13 cellular contexts compared by ENCODE assay signal in genomic region chr16:585351-585750, GRCh38. TPM values are rescaled to one million over a fixed set of nuclear protein-coding genes. Genes with fewer than 3 reads are reported as not detected.
DNase-seq lines count a peak whose midpoint lies in the region; TF ChIP-seq lines count a peak whose summit lies in the region.
"Had no signal": no experiment of that assay in that cellular context is flagged by ENCODE, and none has a peak within 500 bp of the region (broad histone marks: within the 10 kb centered on the region; RNA-seq: fewer than 3 reads in every experiment).

No MANE protein-coding gene starts in this region.

- peak; percentile 35 for DNase-seq in NCI-H2227 (lab: John Stamatoyannopoulos, UW; ENCODE audit: unreplicated experiment)
- DNase-seq in NCI-H2227 treated with DMSO at 0.1 percent for 48 hours (lab: John Stamatoyannopoulos, UW) = no peak
- peak; percentile 62 for DNase-seq in NCI-H146 (lab: John Stamatoyannopoulos, UW)
- DNase-seq in spleen = peak; percentile 78
- DNase-seq in cortex of kidney (lab: John Stamatoyannopoulos, UW) = no peak
- DNase-seq in LoVo (ENCODE audit: low spot score) = no peak
- DNase-seq in central memory CD4-positive, alpha-beta T cell = no peak
- DNase-seq: activated CD8-positive, alpha-beta memory T cell treated with anti-CD3 and anti-CD28 coated beads for 24 hours had no signal

- intact Hi-C loops in spleen (cut with DNase I; ENCODE audit: low total_unique reads) = loop anchor here (5.0 kb wide), 1 partner anchor 57 kb away; the partner anchor contains the start of gene MCRIP2

- H3K27ac ChIP-seq in cingulate gyrus (ENCODE audit: low read depth, low read length) (peak overlapping the region; percentile 19), spleen (no peak overlapping the region)

- H3K9me3 ChIP-seq in spleen = no peaks in the 10 kb centered on the region

- WGBS in spleen, 5 donors = 35 to 48% (median 38%) methylated on average over 5 to 10 of the region's 10 CpGs

- peaks cover 0 to 9% (median 0%) of the 10 kb centered on the region in 7 donors for H3K27me3 ChIP-seq in spleen (replicated peaks in 1 of 7)

- TF ChIP-seq CTCF in spleen (IDR thresholded peaks at IDR 0.05 in 8 of 11, conservative IDR thresholded peaks at IDR 0.05 in 3 of 11) = no peak

- H3K4me3 ChIP-seq in spleen = no peak overlapping the region

- H3K4me1 ChIP-seq in spleen = peaks cover 12 to 22% (median 19%) of the 10 kb centered on the region in 6 donors

- H3K36me3 ChIP-seq in spleen = peaks cover 0 to 28% (median 0%) of the 10 kb centered on the region in 6 donors

- TF ChIP-seq POLR2A in spleen (IDR thresholded peaks at IDR 0.05) = no peak

RNA-seq across cellular contexts. Expression of gene RAB40C, which starts 4.5 kb away (rescaled TPM):
- total RNA-seq in spleen = 10 to 100 TPM; 12.9 to 21.6 (median 15.3) TPM
- polyA plus RNA-seq in spleen = 10 to 100 TPM in 2 of 3 donors, 1 to 10 TPM in 1; 8.1 to 20.9 (median 11.0) TPM

RNA-seq across cellular contexts. Expression of gene PIGQ, which starts 15.6 kb away (rescaled TPM):
- total RNA-seq in spleen = 10 to 100 TPM; 36.1 to 42.7 (median 39.2) TPM
- 10 to 100 TPM; 20.7 to 70.5 (median 42.2) TPM for polyA plus RNA-seq in spleen

RNA-seq across cellular contexts. Expression of gene NHLRC4, which starts 18.5 kb away (rescaled TPM):
- 1 to 10 TPM; 1.5 to 8.8 (median 4.5) TPM for total RNA-seq in spleen
- polyA plus RNA-seq in spleen = 1 to 10 TPM; 2.7 to 4.7 (median 3.6) TPM
- total RNA-seq: MCF 10A had no signal

RNA-seq across cellular contexts. Expression of gene PRR35, which starts 25.2 kb away (rescaled TPM):
- not detected for total RNA-seq in spleen
- not detected for polyA plus RNA-seq in spleen
- total RNA-seq: H4, MCF 10A, SK-MEL-5, subcutaneous adipose tissue had no signal

RNA-seq across cellular contexts. Expression of gene WFIKKN1, which starts 45.4 kb away (rescaled TPM):
- 1 to 10 TPM in 3 of 7 donors, under 1 TPM in 4; 0.49 to 1.5 (median 0.95) TPM for total RNA-seq in spleen
- polyA plus RNA-seq in spleen = 1 to 10 TPM in 1 of 3 donors, under 1 TPM in 2; 0.15 to 1.8 (median 0.30) TPM
- total RNA-seq: H4 had no signal

Comparison
In these comparisons a context has a peak if more than half of its experiments do, and no peak if none do; other contexts are left out.
1. DNase-seq: peak in NCI-H2227 (single experiment), NCI-H146 (single experiment) and spleen (single experiment); none in NCI-H2227 treated with DMSO at 0.1 percent for 48 hours (single experiment), cortex of kidney (single experiment), LoVo (single experiment) and central memory CD4-positive, alpha-beta T cell (single experiment).